Comparison of ENCODE assay signal across 8 cellular contexts in genomic region chr1:32014199-32014936, GRCh38. TPM values are rescaled to one million over a fixed set of nuclear protein-coding genes. Genes with fewer than 3 reads are reported as not detected.
A peak's percentile ranks its signal among the peaks of the same experiment; 100 is the strongest.
DNase-seq lines count a peak whose midpoint lies in the region; ATAC-seq and TF ChIP-seq lines count a peak whose summit lies in the region.

No MANE protein-coding gene starts in this region.

- no peaks in the 10 kb centered on the region for H3K9me3 Mint-ChIP-seq in stimulated activated memory B cell treated with anti-CD40 and anti-IgM and Interleukin-4, amounts not matched to agents 10 μg/mL and 1 μg/mL and 100 μg/mL, for 72 hours

- H3K27me3 Mint-ChIP-seq in stimulated activated memory B cell treated with anti-CD40 and anti-IgM and Interleukin-4, amounts not matched to agents 10 μg/mL and 1 μg/mL and 100 μg/mL, for 72 hours = no peaks in the 10 kb centered on the region

- H3K4me3 Mint-ChIP-seq in stimulated activated memory B cell treated with anti-CD40 and anti-IgM and Interleukin-4, amounts not matched to agents 10 μg/mL and 1 μg/mL and 100 μg/mL, for 72 hours = peak overlapping the region; percentile 95

- no peak for TF ChIP-seq POLR2A in erythroblast (IDR thresholded peaks at IDR 0.05; ENCODE audit: low read length)

- peaks cover 11% of the 10 kb centered on the region for H3K36me3 Mint-ChIP-seq in stimulated activated memory B cell treated with anti-CD40 and anti-IgM and Interleukin-4, amounts not matched to agents 10 μg/mL and 1 μg/mL and 100 μg/mL, for 72 hours

- ATAC-seq in HG02571 (IDR thresholded peaks at IDR 0.05; ENCODE audit: unreplicated experiment) = peak; percentile 19
- peak; percentile 1 for ATAC-seq in stimulated activated memory B cell treated with anti-CD40 and anti-IgM and Interleukin-4, amounts not matched to agents 10 μg/mL and 1 μg/mL and 100 μg/mL, for 72 hours

- DNase-seq in NCI-H1417 (lab: John Stamatoyannopoulos, UW) (peak; percentile 27 to 72 (median 67)), NCI-H1417 treated with DMSO at 0.1 percent for 48 hours (lab: John Stamatoyannopoulos, UW) (no peak), NCI-H1092 treated with DMSO at 0.1 percent for 48 hours (lab: John Stamatoyannopoulos, UW) (peak; percentile 69), erythroblast (lab: John Stamatoyannopoulos, UW) (peak; percentile 65 to 75), mucosa of gallbladder (ENCODE audit: low spot score) (peak; percentile 45)
- DNase-seq in activated CD8-positive, alpha-beta memory T cell treated with anti-CD3 and anti-CD28 coated beads, Interleukin-2, amount 50 U/mL, for 48 hours = peak; percentile 76

- peaks cover 45% of the 10 kb centered on the region for H3K4me1 Mint-ChIP-seq in stimulated activated memory B cell treated with anti-CD40 and anti-IgM and Interleukin-4, amounts not matched to agents 10 μg/mL and 1 μg/mL and 100 μg/mL, for 72 hours

- peak overlapping the region; percentile 84 for H3K27ac Mint-ChIP-seq in stimulated activated memory B cell treated with anti-CD40 and anti-IgM and Interleukin-4, amounts not matched to agents 10 μg/mL and 1 μg/mL and 100 μg/mL, for 72 hours

RNA-seq across cellular contexts. Expression of gene KHDRBS1, which starts 0.7 kb away (rescaled TPM):
- 99.4 TPM for total RNA-seq in mucosa of gallbladder

RNA-seq across cellular contexts. Expression of gene TMEM39B, which starts 58.4 kb away (rescaled TPM):
- 18.4 TPM for total RNA-seq in mucosa of gallbladder
